In genomic region chr1:215652371-215652770, GRCh38 we compare ENCODE assay signal across 25 cellular contexts.
"Had no signal": no experiment of that assay in that cellular context is flagged by ENCODE, and none has a peak within 500 bp of the region (broad histone marks: within the 10 kb centered on the region; RNA-seq: fewer than 3 reads in every experiment).

No MANE protein-coding gene starts in this region.

- H3K9me3 ChIP-seq: esophagus squamous epithelium, lower lobe of right lung, ovary, psoas muscle, sigmoid colon, thoracic aorta, tibial nerve, upper lobe of left lung had no signal

- H3K4me3 Mint-ChIP-seq: naive thymus-derived CD8-positive, alpha-beta T cell; nephron progenitor cell; stimulated activated memory B cell treated with anti-CD40 and anti-IgM and Interleukin-4, amounts not matched to agents 10 μg/mL and 1 μg/mL and 100 μg/mL, for 72 hours had no signal

- H3K36me3 Mint-ChIP-seq: naive thymus-derived CD8-positive, alpha-beta T cell; stimulated activated memory B cell treated with anti-CD40 and anti-IgM and Interleukin-4, amounts not matched to agents 10 μg/mL and 1 μg/mL and 100 μg/mL, for 72 hours had no signal

- FAIRE-seq: endothelial cell of umbilical vein, frontal cortex, keratinocyte, urothelium cell line had no signal

- H3K4me1 ChIP-seq: esophagus squamous epithelium, lower lobe of right lung, psoas muscle, sigmoid colon, upper lobe of left lung had no signal

- H3K9me3 Mint-ChIP-seq: naive thymus-derived CD8-positive, alpha-beta T cell; nephron progenitor cell; stimulated activated memory B cell treated with anti-CD40 and anti-IgM and Interleukin-4, amounts not matched to agents 10 μg/mL and 1 μg/mL and 100 μg/mL, for 72 hours had no signal

- DNase-seq: dermis blood vessel endothelial cell; effector memory CD4-positive, alpha-beta T cell; esophagus squamous epithelium; left ventricle myocardium superior; lower lobe of right lung; naive thymus-derived CD8-positive, alpha-beta T cell; nephron progenitor cell; occipital lobe; ovary; posterior cingulate gyrus; psoas muscle; right cardiac atrium; sigmoid colon; stimulated activated CD4-positive, alpha-beta T cell treated with anti-CD3 and anti-CD28 coated beads, Interleukin-4, amount 100 ng/mL, for 4 hours; stimulated activated naive CD8-positive, alpha-beta T cell treated with anti-CD3 and anti-CD28 coated beads, Interleukin-15, Interleukin-2, amounts not matched to agents 100 U/mL and 50 U/mL, for 24 hours; substantia nigra; upper lobe of left lung had no signal

- H3K27me3 ChIP-seq: ovary, sigmoid colon, tibial nerve, upper lobe of left lung had no signal

- H3K36me3 ChIP-seq: esophagus squamous epithelium, lower lobe of right lung, ovary, sigmoid colon, thoracic aorta, tibial nerve, upper lobe of left lung had no signal

- H3K27ac Mint-ChIP-seq: naive thymus-derived CD8-positive, alpha-beta T cell; nephron progenitor cell; stimulated activated memory B cell treated with anti-CD40 and anti-IgM and Interleukin-4, amounts not matched to agents 10 μg/mL and 1 μg/mL and 100 μg/mL, for 72 hours had no signal

- H3K27ac ChIP-seq: coronary artery, esophagus squamous epithelium, lower lobe of right lung, ovary, psoas muscle, sigmoid colon, thoracic aorta, tibial nerve, upper lobe of left lung had no signal

- H3K4me3 ChIP-seq: coronary artery, esophagus squamous epithelium, lower lobe of right lung, ovary, psoas muscle, sigmoid colon, thoracic aorta, tibial nerve, upper lobe of left lung had no signal

- ATAC-seq: left ventricle myocardium superior; lower lobe of right lung; naive thymus-derived CD8-positive, alpha-beta T cell; psoas muscle; right cardiac atrium; stimulated activated memory B cell treated with anti-CD40 and anti-IgM and Interleukin-4, amounts not matched to agents 10 μg/mL and 1 μg/mL and 100 μg/mL, for 72 hours; stimulated activated naive CD8-positive, alpha-beta T cell treated with anti-CD3 and anti-CD28 coated beads, Interleukin-15, Interleukin-2, amounts not matched to agents 100 U/mL and 50 U/mL, for 24 hours had no signal

- H3K27me3 Mint-ChIP-seq: stimulated activated memory B cell treated with anti-CD40 and anti-IgM and Interleukin-4, amounts not matched to agents 10 μg/mL and 1 μg/mL and 100 μg/mL, for 72 hours had no signal

- H3K4me1 Mint-ChIP-seq: stimulated activated memory B cell treated with anti-CD40 and anti-IgM and Interleukin-4, amounts not matched to agents 10 μg/mL and 1 μg/mL and 100 μg/mL, for 72 hours had no signal
